In the genomic region with DNA sequence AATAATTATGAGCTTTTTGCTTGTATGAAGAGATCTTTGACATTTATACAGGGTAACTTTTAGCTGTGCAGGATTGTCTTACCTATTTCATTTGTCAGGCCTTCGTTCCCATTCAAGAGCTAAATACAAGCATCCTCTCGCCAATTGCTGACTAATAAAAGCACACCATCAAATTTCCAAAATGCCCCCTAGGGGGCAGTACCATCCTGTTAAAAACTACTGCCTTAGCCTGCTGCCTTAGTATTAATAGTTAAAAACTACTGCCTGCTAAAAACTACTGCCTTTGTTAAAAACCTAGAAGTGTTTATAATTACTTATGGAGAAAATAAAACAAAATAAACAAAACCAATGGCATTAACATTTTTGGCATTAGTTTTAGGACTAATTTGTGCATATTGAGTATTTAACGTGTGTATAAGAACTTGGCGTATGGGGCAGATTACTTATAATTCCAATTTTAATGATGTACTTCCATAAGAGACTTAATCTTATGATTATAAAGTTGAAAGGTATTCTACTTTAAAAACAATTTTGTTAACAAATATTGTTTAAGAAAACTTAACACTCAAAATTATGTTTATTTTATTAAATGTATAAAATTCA, we compare ENCODE assay signal across 1 cellular context.
TF ChIP-seq lines count a peak whose summit lies in the region.

No MANE protein-coding gene starts in this region.

TF ChIP-seq in neural cell, 6 proteins besides CTCF, POLR2A, EP300 and RAD21 (continued from another document):
- TF ChIP-seq, protein P1, sequence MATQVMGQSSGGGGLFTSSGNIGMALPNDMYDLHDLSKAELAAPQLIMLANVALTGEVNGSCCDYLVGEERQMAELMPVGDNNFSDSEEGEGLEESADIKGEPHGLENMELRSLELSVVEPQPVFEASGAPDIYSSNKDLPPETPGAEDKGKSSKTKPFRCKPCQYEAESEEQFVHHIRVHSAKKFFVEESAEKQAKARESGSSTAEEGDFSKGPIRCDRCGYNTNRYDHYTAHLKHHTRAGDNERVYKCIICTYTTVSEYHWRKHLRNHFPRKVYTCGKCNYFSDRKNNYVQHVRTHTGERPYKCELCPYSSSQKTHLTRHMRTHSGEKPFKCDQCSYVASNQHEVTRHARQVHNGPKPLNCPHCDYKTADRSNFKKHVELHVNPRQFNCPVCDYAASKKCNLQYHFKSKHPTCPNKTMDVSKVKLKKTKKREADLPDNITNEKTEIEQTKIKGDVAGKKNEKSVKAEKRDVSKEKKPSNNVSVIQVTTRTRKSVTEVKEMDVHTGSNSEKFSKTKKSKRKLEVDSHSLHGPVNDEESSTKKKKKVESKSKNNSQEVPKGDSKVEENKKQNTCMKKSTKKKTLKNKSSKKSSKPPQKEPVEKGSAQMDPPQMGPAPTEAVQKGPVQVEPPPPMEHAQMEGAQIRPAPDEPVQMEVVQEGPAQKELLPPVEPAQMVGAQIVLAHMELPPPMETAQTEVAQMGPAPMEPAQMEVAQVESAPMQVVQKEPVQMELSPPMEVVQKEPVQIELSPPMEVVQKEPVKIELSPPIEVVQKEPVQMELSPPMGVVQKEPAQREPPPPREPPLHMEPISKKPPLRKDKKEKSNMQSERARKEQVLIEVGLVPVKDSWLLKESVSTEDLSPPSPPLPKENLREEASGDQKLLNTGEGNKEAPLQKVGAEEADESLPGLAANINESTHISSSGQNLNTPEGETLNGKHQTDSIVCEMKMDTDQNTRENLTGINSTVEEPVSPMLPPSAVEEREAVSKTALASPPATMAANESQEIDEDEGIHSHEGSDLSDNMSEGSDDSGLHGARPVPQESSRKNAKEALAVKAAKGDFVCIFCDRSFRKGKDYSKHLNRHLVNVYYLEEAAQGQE (IDR thresholded peaks at IDR 0.05; ENCODE audit: borderline replicate concordance) = no peak
